7 cellular contexts compared by ENCODE assay signal in genomic region chr7:34081931-34082330, GRCh38.
"Had no signal": no experiment of that assay in that cellular context is flagged by ENCODE, and none has a peak within 500 bp of the region (broad histone marks: within the 10 kb centered on the region; RNA-seq: fewer than 3 reads in every experiment).

No MANE protein-coding gene starts in this region.

- ATAC-seq: K562 had no signal

- DNase-seq: GM23248, GOT3, H7, HCEC 1CT, IMR-90, KG1 had no signal

- H3K9ac ChIP-seq: GM23248 had no signal

- H3K4me3 ChIP-seq: GM23248, K562 had no signal

- H2AFZ ChIP-seq: GM23248 had no signal
